Comparison of ENCODE assay signal across 8 cellular contexts in genomic region chr19:17938092-17938845, GRCh38. TPM values are rescaled to one million over a fixed set of nuclear protein-coding genes. Genes with fewer than 3 reads are reported as not detected.
A peak's percentile ranks its signal among the peaks of the same experiment; 100 is the strongest.
DNase-seq lines count a peak whose midpoint lies in the region; ATAC-seq and TF ChIP-seq lines count a peak whose summit lies in the region.

No MANE protein-coding gene starts in this region.

- H3K4me1 Mint-ChIP-seq in natural killer cell treated with Interleukin-12 subunit alpha and Interleukin-12 subunit beta and Interleukin-15 and Interleukin-18, amount 100 ng/mL, for 72 hours (ENCODE audit: low read depth in 2 of 2) = peaks cover 5 to 7% of the 10 kb centered on the region in 2 donors
- H3K4me1 Mint-ChIP-seq in stimulated activated naive B cell treated with anti-CD40 and anti-IgM and Interleukin-4, amounts not matched to agents 10 μg/mL and 1 μg/mL and 100 μg/mL, for 72 hours = peaks cover 10 to 12% of the 10 kb centered on the region in 2 donors

- no TSS peak for BruUV-seq in OCI-LY7 (replicated peaks; lab: Mats Ljungman, UMichigan)

- H3K9me3 ChIP-seq in DOHH2 (ENCODE audit: control insufficient read depth, insufficient read depth, low read length) (no peaks in the 10 kb centered on the region), OCI-LY7 (ENCODE audit: low read length) (no peaks in the 10 kb centered on the region)

- H3K27ac ChIP-seq in DOHH2 (ENCODE audit: low read depth, low read length) (no peak overlapping the region), OCI-LY7 (ENCODE audit: low read depth, low read length, poor library complexity, severe bottlenecking) (no peak overlapping the region)

- no peaks in the 10 kb centered on the region for H3K27me3 Mint-ChIP-seq in natural killer cell treated with Interleukin-12 subunit alpha and Interleukin-12 subunit beta and Interleukin-15 and Interleukin-18, amount 100 ng/mL, for 72 hours
- H3K27me3 Mint-ChIP-seq in stimulated activated naive B cell treated with anti-CD40 and anti-IgM and Interleukin-4, amounts not matched to agents 10 μg/mL and 1 μg/mL and 100 μg/mL, for 72 hours = no peaks in the 10 kb centered on the region

- no peak overlapping the region for H3K4me3 Mint-ChIP-seq in natural killer cell treated with Interleukin-12 subunit alpha and Interleukin-12 subunit beta and Interleukin-15 and Interleukin-18, amount 100 ng/mL, for 72 hours
- H3K4me3 Mint-ChIP-seq in stimulated activated naive B cell treated with anti-CD40 and anti-IgM and Interleukin-4, amounts not matched to agents 10 μg/mL and 1 μg/mL and 100 μg/mL, for 72 hours = no peak overlapping the region

- H3K36me3 Mint-ChIP-seq in natural killer cell treated with Interleukin-12 subunit alpha and Interleukin-12 subunit beta and Interleukin-15 and Interleukin-18, amount 100 ng/mL, for 72 hours = no peaks in the 10 kb centered on the region
- peaks cover 20 to 40% of the 10 kb centered on the region in 2 donors for H3K36me3 Mint-ChIP-seq in stimulated activated naive B cell treated with anti-CD40 and anti-IgM and Interleukin-4, amounts not matched to agents 10 μg/mL and 1 μg/mL and 100 μg/mL, for 72 hours

- H3K79me2 ChIP-seq in DOHH2 (ENCODE audit: control insufficient read depth, low read length) (peaks cover 26% of the 10 kb centered on the region), OCI-LY7 (ENCODE audit: insufficient read depth, low read depth, low read length) (peaks cover 14% of the 10 kb centered on the region)

- no peaks in the 10 kb centered on the region for H3K27me3 ChIP-seq in DOHH2 (ENCODE audit: control insufficient read depth, low read length)

- POLR2A ChIA-PET in OCI-LY7 (lab: Charles Lee) = interaction anchor here (0.6 to 2.3 kb wide), 3 partner anchors 58 to 243 kb away, joined by 4 to 6 read pairs (median 4); partner anchors contain the start of gene RPL18A

- H3K9me3 Mint-ChIP-seq in natural killer cell treated with Interleukin-12 subunit alpha and Interleukin-12 subunit beta and Interleukin-15 and Interleukin-18, amount 100 ng/mL, for 72 hours = no peaks in the 10 kb centered on the region
- H3K9me3 Mint-ChIP-seq in stimulated activated naive B cell treated with anti-CD40 and anti-IgM and Interleukin-4, amounts not matched to agents 10 μg/mL and 1 μg/mL and 100 μg/mL, for 72 hours = no peaks in the 10 kb centered on the region

- DNase-seq in OCI-LY7 (ENCODE audit: low spot score) = peak; percentile 78
- DNase-seq in activated T-cell treated with anti-CD3 and anti-CD28 coated beads for 24 hours (ENCODE audit: low read depth) = peak; percentile 73
- peak; percentile 78 for DNase-seq in natural killer cell treated with Interleukin-12 subunit alpha and Interleukin-12 subunit beta and Interleukin-15 and Interleukin-18, amount 100 ng/mL, for 72 hours (ENCODE audit: low spot score)
- peak; percentile 77 for DNase-seq in stimulated activated naive B cell treated with anti-CD40 and anti-IgM and Interleukin-4, amounts not matched to agents 10 μg/mL and 1 μg/mL and 100 μg/mL, for 72 hours

- H3K4me1 ChIP-seq in DOHH2 (ENCODE audit: control insufficient read depth, low read length) (peaks cover 10% of the 10 kb centered on the region), OCI-LY7 (ENCODE audit: insufficient read depth, low read length, poor library complexity, severe bottlenecking) (peaks cover 11% of the 10 kb centered on the region)

- CTCF ChIA-PET in OCI-LY7 (lab: Charles Lee; ENCODE audit: unreplicated experiment) = interaction anchor here (1.2 to 1.6 kb wide), 2 partner anchors 57 to 60 kb away, joined by 4 to 32 read pairs; no protein-coding TSS in a partner anchor

- peak; percentile 94 for TF ChIP-seq CTCF in DOHH2 (IDR thresholded peaks at IDR 0.05; ENCODE audit: low read depth, low read length, poor library complexity, severe bottlenecking)
- TF ChIP-seq CTCF in OCI-LY7 (conservative IDR thresholded peaks at IDR 0.05; ENCODE audit: low read length) = peak; percentile 92

- H3K36me3 ChIP-seq in DOHH2 (ENCODE audit: control insufficient read depth, low read length) (peaks cover 28% of the 10 kb centered on the region), OCI-LY7 (ENCODE audit: insufficient read depth, low read length) (peaks cover 36% of the 10 kb centered on the region)

- no peaks in the 10 kb centered on the region for H3F3A ChIP-seq in DOHH2 (ENCODE audit: control insufficient read depth, insufficient read depth)

- H2AFZ ChIP-seq in OCI-LY7 (ENCODE audit: low read length) = no peak overlapping the region

- H4K20me1 ChIP-seq in DOHH2 (ENCODE audit: control insufficient read depth, insufficient read depth, low read depth, low read length) = no peaks in the 10 kb centered on the region
- no peaks in the 10 kb centered on the region for H4K20me1 ChIP-seq in OCI-LY7 (ENCODE audit: insufficient read depth, low read length)

- H3K4me2 ChIP-seq in DOHH2 (ENCODE audit: low read length) = no peak overlapping the region
- no peak overlapping the region for H3K4me2 ChIP-seq in OCI-LY7 (ENCODE audit: low read length)

- no peak overlapping the region for H3K27ac Mint-ChIP-seq in natural killer cell treated with Interleukin-12 subunit alpha and Interleukin-12 subunit beta and Interleukin-15 and Interleukin-18, amount 100 ng/mL, for 72 hours
- H3K27ac Mint-ChIP-seq in stimulated activated naive B cell treated with anti-CD40 and anti-IgM and Interleukin-4, amounts not matched to agents 10 μg/mL and 1 μg/mL and 100 μg/mL, for 72 hours = no peak overlapping the region

- no peaks in the 10 kb centered on the region for H3K9me2 ChIP-seq in DOHH2 (replicated peaks; ENCODE audit: control insufficient read depth, low read length)
- no peaks in the 10 kb centered on the region for H3K9me2 ChIP-seq in OCI-LY7 (ENCODE audit: insufficient read depth, low read length)

- intact Hi-C loops in OCI-LY7 (cut with micrococcal nuclease; ENCODE audit: unreplicated experiment) = loop anchor here (1.0 kb wide), 1 partner anchor 59 kb away; no protein-coding TSS in a partner anchor

- ATAC-seq in HG03432 (IDR thresholded peaks at IDR 0.05; ENCODE audit: unreplicated experiment) = peak; percentile 40
- ATAC-seq in esophagus mucosa = peak; percentile 84
- ATAC-seq in natural killer cell treated with Interleukin-12 subunit alpha and Interleukin-12 subunit beta and Interleukin-15 and Interleukin-18, amount 100 ng/mL, for 72 hours = peak; percentile 89 to 95
- ATAC-seq in stimulated activated naive B cell treated with anti-CD40 and anti-IgM and Interleukin-4, amounts not matched to agents 10 μg/mL and 1 μg/mL and 100 μg/mL, for 72 hours (replicated peaks) = peak; percentile 98
- ATAC-seq in GM18909 (IDR thresholded peaks at IDR 0.05; ENCODE audit: poor library complexity, unreplicated experiment) = no peak

- H3K4me3 ChIP-seq in DOHH2 (ENCODE audit: low read length) (no peak overlapping the region), OCI-LY7 (ENCODE audit: low read depth, low read length, poor library complexity, severe bottlenecking) (no peak overlapping the region)

RNA-seq across cellular contexts. Expression of gene CCDC124, which starts 5.5 kb away (rescaled TPM):
- total RNA-seq in OCI-LY7 (2014; rRNA removed; shearing (Covaris generic)) = 57.5 and 68.2 TPM in 2 replicates
- total RNA-seq in OCI-LY7 (2022) = 86.8 and 106 TPM in 2 replicates
- total RNA-seq in esophagus mucosa = 52.5 TPM
- total RNA-seq in natural killer cell treated with Interleukin-12 subunit alpha and Interleukin-12 subunit beta and Interleukin-15 and Interleukin-18, amount 100 ng/mL, for 72 hours = 10 to 100 TPM; 70.4 to 92.8 TPM

RNA-seq across cellular contexts. Expression of gene KCNN1, which starts 28.6 kb away (rescaled TPM):
- total RNA-seq in OCI-LY7 (2014; rRNA removed; shearing (Covaris generic)) = 0.51 and 1.1 TPM in 2 replicates
- total RNA-seq in OCI-LY7 (2022) (0.57 and 0.61 TPM in 2 replicates), esophagus mucosa (not detected)
- 1 to 10 TPM; 1.0 to 1.3 TPM for total RNA-seq in natural killer cell treated with Interleukin-12 subunit alpha and Interleukin-12 subunit beta and Interleukin-15 and Interleukin-18, amount 100 ng/mL, for 72 hours
